8 cellular contexts compared by ENCODE assay signal in genomic region chr5:175873090-175873454, GRCh38. TPM values are rescaled to one million over a fixed set of nuclear protein-coding genes. Genes with fewer than 3 reads are reported as not detected.
DNase-seq lines count a peak whose midpoint lies in the region; ATAC-seq and TF ChIP-seq lines count a peak whose summit lies in the region.

No MANE protein-coding gene starts in this region.

- intact Hi-C loops in CD4-positive, alpha-beta T cell (cut with DNase I, micrococcal nuclease), result no loop called here

- H3K9me3 ChIP-seq in CD4-positive, alpha-beta T cell (ENCODE audit: control insufficient read depth, low read length), result no peaks in the 10 kb centered on the region

- H3K36me3 Mint-ChIP-seq in CD4-positive, alpha-beta T cell (ENCODE audit: low read depth), result no peaks in the 10 kb centered on the region

- H3K27ac Mint-ChIP-seq in CD4-positive, alpha-beta T cell, result no peak overlapping the region

- no peak for TF ChIP-seq CTCF in CD4-positive, alpha-beta T cell (IDR thresholded peaks at IDR 0.05)

- ATAC-seq in CD4-positive, alpha-beta T cell (ENCODE audit: poor library complexity), result no peak
- no peak for ATAC-seq in GM18520 (IDR thresholded peaks at IDR 0.05; ENCODE audit: unreplicated experiment)

- no peak overlapping the region for H3K4me3 Mint-ChIP-seq in CD4-positive, alpha-beta T cell

- H3K9me3 Mint-ChIP-seq in CD4-positive, alpha-beta T cell, result peaks cover 2% of the 10 kb centered on the region

- CTCF ChIA-PET in CD4-positive, alpha-beta T cell (lab: Charles Lee), result no interaction called here

- peaks cover 48% of the 10 kb centered on the region for H3K27me3 ChIP-seq in CD4-positive, alpha-beta T cell (ENCODE audit: control insufficient read depth, insufficient read depth, low read length)

- H3K27me3 Mint-ChIP-seq in CD4-positive, alpha-beta T cell, result peaks cover 81% of the 10 kb centered on the region

- POLR2A ChIA-PET in CD4-positive, alpha-beta T cell (lab: Charles Lee), result no interaction called here

- H3K27ac ChIP-seq in CD4-positive, alpha-beta T cell (ENCODE audit: low read depth, low read length), result no peak overlapping the region

- H3K4me1 Mint-ChIP-seq in CD4-positive, alpha-beta T cell (ENCODE audit: low read depth), result peaks cover 5% of the 10 kb centered on the region

- peak; percentile 68 for DNase-seq in activated CD8-positive, alpha-beta memory T cell treated with anti-CD3 and anti-CD28 coated beads, Interleukin-2, amount 50 U/mL, for 48 hours
- no peak for DNase-seq in activated CD8-positive, alpha-beta memory T cell treated with anti-CD3 and anti-CD28 coated beads for 24 hours
- DNase-seq in NCI-H2196 treated with DMSO at 0.1 percent for 48 hours (lab: John Stamatoyannopoulos, UW; ENCODE audit: unreplicated experiment) (peak; percentile 22), cerebellum (ENCODE audit: low spot score) (peak; percentile 83), GOT3 (lab: John Stamatoyannopoulos, UW) (no peak)
- peak; percentile 5 for DNase-seq in stimulated activated CD4-positive, alpha-beta T cell treated with anti-CD3 and anti-CD28 coated beads, Interleukin-4, amount 100 ng/mL, for 1 hour
- no peak for DNase-seq in CD4-positive, alpha-beta T cell

RNA-seq across cellular contexts. Expression of gene CPLX2, which starts 1.7 kb away (rescaled TPM):
- 207 TPM for total RNA-seq in cerebellum
- not detected for total RNA-seq in CD4-positive, alpha-beta T cell

Comparison
In these comparisons a context has a peak if more than half of its experiments do, and no peak if none do; other contexts are left out.
1. DNase-seq: peak in activated CD8-positive, alpha-beta memory T cell treated with anti-CD3 and anti-CD28 coated beads, Interleukin-2, amount 50 U/mL, for 48 hours (single experiment), NCI-H2196 treated with DMSO at 0.1 percent for 48 hours (single experiment), cerebellum (single experiment) and stimulated activated CD4-positive, alpha-beta T cell treated with anti-CD3 and anti-CD28 coated beads, Interleukin-4, amount 100 ng/mL, for 1 hour (single experiment); none in activated CD8-positive, alpha-beta memory T cell treated with anti-CD3 and anti-CD28 coated beads for 24 hours (single experiment), CD4-positive, alpha-beta T cell (0 of 10) and GOT3 (single experiment).
2. RNA of gene CPLX2, which starts 1.7 kb away (total RNA-seq): 207 TPM in cerebellum (single experiment); not detected in CD4-positive, alpha-beta T cell; every median in the first group is over 100 times any median in the second.